1 cellular context compared by ENCODE assay signal in genomic region chr6:107540465-107540857, GRCh38.
A peak's percentile ranks its signal among the peaks of the same experiment; 100 is the strongest.
TF ChIP-seq lines count a peak whose summit lies in the region.

No MANE protein-coding gene starts in this region.

TF ChIP-seq in HepG2, 621 proteins besides CTCF, POLR2A, EP300 and RAD21 (continued from another document and continues in another):
- TF ChIP-seq IRF1 (CRISPR knock-in tag; IDR thresholded peaks at IDR 0.05; ENCODE audit: low read depth): no peak
- TF ChIP-seq FOSL2 (CRISPR knock-in tag; IDR thresholded peaks at IDR 0.05): peak; percentile 77
- TF ChIP-seq U2AF2 (IDR thresholded peaks at IDR 0.05; ENCODE audit: low read depth, low read length): no peak
- peak; percentile 98 for TF ChIP-seq FOXJ3 (CRISPR knock-in tag; IDR thresholded peaks at IDR 0.05; ENCODE audit: borderline replicate concordance)
- TF ChIP-seq GRHL1 (CRISPR knock-in tag; conservative IDR thresholded peaks at IDR 0.05): no peak
- TF ChIP-seq RARA (CRISPR knock-in tag; IDR thresholded peaks at IDR 0.05): peak; percentile 90; the same call in 1 of the 2 replicates
- TF ChIP-seq PRMT3 (CRISPR knock-in tag; IDR thresholded peaks at IDR 0.05; ENCODE audit: borderline replicate concordance, low read depth): peak; percentile 68; the same call in 1 of the 2 replicates
- TF ChIP-seq PTBP1 (IDR thresholded peaks at IDR 0.05; ENCODE audit: low read depth, low read length, poor library complexity, severe bottlenecking): no peak
- TF ChIP-seq PAWR (CRISPR knock-in tag; IDR thresholded peaks at IDR 0.05; ENCODE audit: borderline replicate concordance): no peak
- no peak for TF ChIP-seq NCOA5 (CRISPR knock-in tag; IDR thresholded peaks at IDR 0.05)
- no peak for TF ChIP-seq KAT7 (CRISPR knock-in tag; IDR thresholded peaks at IDR 0.05; ENCODE audit: borderline replicate concordance)
- TF ChIP-seq NR2F2 (IDR thresholded peaks at IDR 0.05; ENCODE audit: borderline replicate concordance, low read depth): peak; percentile 78; the same call in 1 of the 2 replicates
- 0 out of 2 replicates have a peak, but pooled peaks have one; percentile 43 for TF ChIP-seq MXD4 (CRISPR knock-in tag; IDR thresholded peaks at IDR 0.05)
- no peak for TF ChIP-seq NR0B2 (CRISPR knock-in tag; IDR thresholded peaks at IDR 0.05)
- TF ChIP-seq XBP1 (CRISPR knock-in tag; IDR thresholded peaks at IDR 0.05): no peak
- peak; percentile 72; the same call in 1 of the 2 replicates for TF ChIP-seq ZBTB43 (CRISPR knock-in tag; conservative IDR thresholded peaks at IDR 0.05)
- TF ChIP-seq ZNF34 (CRISPR knock-in tag; IDR thresholded peaks at IDR 0.05; ENCODE audit: borderline replicate concordance): no peak
- no peak for TF ChIP-seq ZNF138 (CRISPR knock-in tag; IDR thresholded peaks at IDR 0.05; ENCODE audit: low read depth)
- peak; percentile 37; the same call in 1 of the 2 replicates for TF ChIP-seq PHF8 (CRISPR knock-in tag; IDR thresholded peaks at IDR 0.05)
- no peak for TF ChIP-seq GLI4 (CRISPR knock-in tag; IDR thresholded peaks at IDR 0.05; ENCODE audit: borderline replicate concordance)
- TF ChIP-seq REST (IDR thresholded peaks at IDR 0.05; ENCODE audit: borderline replicate concordance in 1 of 2, low read depth in 1 of 2, low read length in 2 of 2): peak in 1 of 2 experiments; percentile 68; a peak in 1 of 4 replicates
- TF ChIP-seq ZNF333 (CRISPR knock-in tag; IDR thresholded peaks at IDR 0.05; ENCODE audit: borderline replicate concordance): no peak
- TF ChIP-seq TBL1XR1 (IDR thresholded peaks at IDR 0.05; ENCODE audit: borderline replicate concordance, low read length, partially characterized antibody): peak; percentile 93
- peak; percentile 97 for TF ChIP-seq HNF4A (CRISPR knock-in tag; IDR thresholded peaks at IDR 0.05)
- TF ChIP-seq MIXL1 (CRISPR knock-in tag; IDR thresholded peaks at IDR 0.05): peak; percentile 97
- TF ChIP-seq ZNF788 (CRISPR knock-in tag; IDR thresholded peaks at IDR 0.05; ENCODE audit: borderline replicate concordance): peak; percentile 69; the same call in 1 of the 2 replicates
- TF ChIP-seq ZNF510 (CRISPR knock-in tag; IDR thresholded peaks at IDR 0.05; ENCODE audit: low read depth): no peak
- TF ChIP-seq YEATS4 (CRISPR knock-in tag; IDR thresholded peaks at IDR 0.05; ENCODE audit: borderline replicate concordance): peak; percentile 68; the same call in 1 of the 2 replicates
- TF ChIP-seq ZNF770 (CRISPR knock-in tag; IDR thresholded peaks at IDR 0.05): no peak
- peak; percentile 85 for TF ChIP-seq PPARG (CRISPR knock-in tag; conservative IDR thresholded peaks at IDR 0.05)
- TF ChIP-seq BCL6 (CRISPR knock-in tag; IDR thresholded peaks at IDR 0.05): peak; percentile 93
- no peak for TF ChIP-seq ZNF274 (CRISPR knock-in tag; IDR thresholded peaks at IDR 0.05)
- peak; percentile 53; the same call in 1 of the 2 replicates for TF ChIP-seq ZSCAN12 (CRISPR knock-in tag; IDR thresholded peaks at IDR 0.05)
- peak; percentile 93 for TF ChIP-seq NCOR1 (IDR thresholded peaks at IDR 0.05; ENCODE audit: borderline replicate concordance, low read length)
- peak; percentile 62; the same call in 1 of the 2 replicates for TF ChIP-seq ZNF800 (CRISPR knock-in tag; IDR thresholded peaks at IDR 0.05)
- TF ChIP-seq ERF (CRISPR knock-in tag; IDR thresholded peaks at IDR 0.05): peak; percentile 76; the same call in 1 of the 2 replicates
- TF ChIP-seq ISX (CRISPR knock-in tag; conservative IDR thresholded peaks at IDR 0.05): no peak
- TF ChIP-seq KLF16 (CRISPR knock-in tag; IDR thresholded peaks at IDR 0.05): peak in 1 of 2 experiments; percentile 80; a peak in 2 of 4 replicates
- TF ChIP-seq CBX1 (IDR thresholded peaks at IDR 0.05; ENCODE audit: low read depth): peak; percentile 51
- peak; percentile 99 for TF ChIP-seq ZKSCAN8 (CRISPR knock-in tag; IDR thresholded peaks at IDR 0.05; ENCODE audit: borderline replicate concordance)
- no peak for TF ChIP-seq ZNF30 (CRISPR knock-in tag; IDR thresholded peaks at IDR 0.05)
- peak; percentile 74 for TF ChIP-seq POGZ (CRISPR knock-in tag; IDR thresholded peaks at IDR 0.05)
- peak; percentile 87 for TF ChIP-seq KDM6A (CRISPR knock-in tag; IDR thresholded peaks at IDR 0.05; ENCODE audit: low read depth)
- peak; percentile 91; the same call in 1 of the 2 replicates for TF ChIP-seq ATF2 (CRISPR knock-in tag; IDR thresholded peaks at IDR 0.05)
- peak; percentile 67 for TF ChIP-seq FOXA1 (IDR thresholded peaks at IDR 0.05)
- TF ChIP-seq FOXA1 (CRISPR knock-in tag; IDR thresholded peaks at IDR 0.05): peak; percentile 91
- TF ChIP-seq TGIF2 (CRISPR knock-in tag; IDR thresholded peaks at IDR 0.05): peak; percentile 60; the same call in 1 of the 2 replicates
- TF ChIP-seq CSRNP2 (CRISPR knock-in tag; conservative IDR thresholded peaks at IDR 0.05; ENCODE audit: low read depth): no peak
- no peak for TF ChIP-seq PAF1 (CRISPR knock-in tag; IDR thresholded peaks at IDR 0.05)
- no peak for TF ChIP-seq WIZ (CRISPR knock-in tag; IDR thresholded peaks at IDR 0.05)
- no peak for TF ChIP-seq ZZZ3 (CRISPR knock-in tag; IDR thresholded peaks at IDR 0.05; ENCODE audit: borderline replicate concordance)
- TF ChIP-seq ZNF567 (CRISPR knock-in tag; IDR thresholded peaks at IDR 0.05; ENCODE audit: borderline replicate concordance): no peak
- peak; percentile 90 for TF ChIP-seq FOXK1 (CRISPR knock-in tag; IDR thresholded peaks at IDR 0.05; ENCODE audit: borderline replicate concordance, low read depth)
- peak; percentile 81; the same call in 1 of the 2 replicates for TF ChIP-seq ZNF44 (CRISPR knock-in tag; IDR thresholded peaks at IDR 0.05)
- TF ChIP-seq CHD2 (IDR thresholded peaks at IDR 0.05; ENCODE audit: low read depth, low read length): no peak
- TF ChIP-seq DRAP1 (CRISPR knock-in tag; IDR thresholded peaks at IDR 0.05): peak; percentile 20; the same call in 1 of the 2 replicates
